ENCODE assay signal across 8 cellular contexts in the genomic region with DNA sequence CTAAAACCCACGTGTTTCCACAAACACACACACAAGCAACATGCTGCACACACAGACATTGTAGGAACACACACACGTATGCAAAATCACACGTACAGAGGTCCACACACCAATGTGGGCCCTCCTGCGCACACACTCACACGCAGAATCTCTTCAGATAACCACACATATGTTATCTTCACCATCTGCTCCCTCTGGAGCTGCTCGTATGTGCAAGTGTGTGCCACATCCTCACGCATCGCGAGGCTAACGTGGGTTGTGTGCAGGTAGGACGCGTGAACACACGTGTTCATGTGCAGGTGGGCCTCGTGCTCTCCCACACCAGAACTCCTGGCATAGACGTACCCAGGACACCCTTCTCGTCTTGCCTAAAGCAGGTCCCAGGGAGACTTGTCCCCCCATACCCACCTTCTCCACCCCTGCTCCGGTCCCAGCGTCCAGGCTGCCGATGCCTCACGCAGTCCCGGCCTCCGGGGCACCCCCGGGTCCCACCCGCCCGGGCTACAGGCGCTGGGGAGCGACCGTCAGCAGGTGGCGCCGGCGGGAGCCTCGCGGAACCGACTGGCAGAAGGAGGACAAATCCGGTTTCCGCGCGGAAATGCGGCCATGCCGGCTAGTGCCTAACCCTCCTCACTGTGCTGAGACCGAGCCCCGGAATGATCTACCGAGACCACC. TPM values are rescaled to one million over a fixed set of nuclear protein-coding genes. Genes with fewer than 3 reads are reported as not detected.
DNase-seq lines count a peak whose midpoint lies in the region; ATAC-seq and TF ChIP-seq lines count a peak whose summit lies in the region.

No MANE protein-coding gene starts in this region.

- no peaks in the 10 kb centered on the region for H3K27me3 ChIP-seq in testis

- ATAC-seq in HG02852 (IDR thresholded peaks at IDR 0.05; ENCODE audit: unreplicated experiment) (no peak), HG02571 (IDR thresholded peaks at IDR 0.05; ENCODE audit: unreplicated experiment) (no peak), GM21576 (IDR thresholded peaks at IDR 0.05; ENCODE audit: unreplicated experiment) (no peak)

- no peaks in the 10 kb centered on the region for H3K9me3 ChIP-seq in testis

- no peaks in the 10 kb centered on the region for H3K4me1 ChIP-seq in testis

- H3K36me3 ChIP-seq in testis (ENCODE audit: low read depth, missing control alignments) = no peaks in the 10 kb centered on the region

- TF ChIP-seq CTCF in testis (IDR thresholded peaks at IDR 0.05) = peak in 1 of 3 experiments; percentile 28

- H3K27ac ChIP-seq in testis = no peak overlapping the region

- H3K4me3 ChIP-seq in Jurkat, Clone E6-1 (ENCODE audit: low read length) = peak overlapping the region; percentile 59
- no peak overlapping the region for H3K4me3 ChIP-seq in testis

- intact Hi-C loops in testis (cut with DNase I; ENCODE audit: low total_unique reads) = no loop called here

- TF ChIP-seq POLR2A in testis (IDR thresholded peaks at IDR 0.05) = no peak

- peak; percentile 55 for DNase-seq in Jurkat, Clone E6-1 (ENCODE audit: low read depth, low spot score)
- peak; percentile 79 for DNase-seq in activated T-cell treated with anti-CD3 and anti-CD28 coated beads, Interleukin-2, amount 50 U/mL, for 1 hour
- DNase-seq in germinal center (ENCODE audit: low spot score) (peak; percentile 64), testis (no peak)
- peak in 3 of 4 experiments; percentile 51 to 62 (median 55) for DNase-seq in stimulated activated CD4-positive, alpha-beta T cell treated with anti-CD3 and anti-CD28 coated beads, Interleukin-1b, Interleukin-23, amount 100 ng/mL, for 24 hours (ENCODE audit: low read depth in 4 of 4, low spot score in 1 of 4)

- WGBS in testis, 2 donors = 39 to 55% methylated on average over 18 to 43 of the region's 43 CpGs

RNA-seq across cellular contexts. Expression of a gene that starts 10.3 kb away (rescaled TPM):
- polyA plus RNA-seq in Jurkat, Clone E6-1 (2012; ENCODE audit: insufficient read depth, insufficient read length) = 14.1 TPM
- 100 to 1,000 TPM in 1 of 2 donors, 10 to 100 TPM in 1; 71.9 to 119 TPM for total RNA-seq in testis
- 16.8 TPM for polyA plus RNA-seq in testis (ENCODE audit: insufficient read depth, low read depth, low replicate concordance)
